In genomic region chr2:185785851-185786473, GRCh38 we compare ENCODE assay signal across 18 cellular contexts. TPM values are rescaled to one million over a fixed set of nuclear protein-coding genes. Genes with fewer than 3 reads are reported as not detected.
DNase-seq lines count a peak whose midpoint lies in the region; ATAC-seq, FAIRE-seq and TF ChIP-seq lines count a peak whose summit lies in the region.
"Had no signal": no experiment of that assay in that cellular context is flagged by ENCODE, and none has a peak within 500 bp of the region (broad histone marks: within the 10 kb centered on the region; RNA-seq: fewer than 3 reads in every experiment).

No MANE protein-coding gene starts in this region.

- RAD21 ChIA-PET in GM12878 (lab: Charles Lee; ENCODE audit: unreplicated experiment), result no interaction called here

- H3K9me3 ChIP-seq in GM12878 (replicated peaks; ENCODE audit: control insufficient read depth, insufficient read depth, low read length) (no peaks in the 10 kb centered on the region), OCI-LY7 (ENCODE audit: low read length) (no peaks in the 10 kb centered on the region)

- H3K27ac ChIP-seq in GM12878 (ENCODE audit: control insufficient read depth, insufficient read depth), result no peak overlapping the region
- H3K27ac ChIP-seq in OCI-LY7 (ENCODE audit: low read depth, low read length, poor library complexity, severe bottlenecking), result no peak overlapping the region

- H3K4me2 ChIP-seq in GM12878 (ENCODE audit: control insufficient read depth, insufficient read depth), result no peak overlapping the region
- no peak overlapping the region for H3K4me2 ChIP-seq in OCI-LY7 (ENCODE audit: low read length)

- H3K4me1 Mint-ChIP-seq in activated naive CD4-positive, alpha-beta T cell treated with anti-CD3 and anti-CD28 coated beads, Interleukin-2, amount 10 ng/mL, durations not matched to agents 7 days and 5 days, result no peaks in the 10 kb centered on the region
- H3K4me1 Mint-ChIP-seq in naive thymus-derived CD8-positive, alpha-beta T cell, result no peaks in the 10 kb centered on the region
- H3K4me1 Mint-ChIP-seq: CD4-positive, CD25-positive, alpha-beta regulatory T cell had no signal

- H3K27me3 Mint-ChIP-seq in activated naive CD4-positive, alpha-beta T cell treated with anti-CD3 and anti-CD28 coated beads, Interleukin-2, amount 10 ng/mL, durations not matched to agents 7 days and 5 days, result no peaks in the 10 kb centered on the region
- H3K27me3 Mint-ChIP-seq in naive thymus-derived CD8-positive, alpha-beta T cell, result no peaks in the 10 kb centered on the region
- H3K27me3 Mint-ChIP-seq: CD4-positive, CD25-positive, alpha-beta regulatory T cell had no signal

- no peak overlapping the region for H3K9ac ChIP-seq in GM12878 (ENCODE audit: control insufficient read depth, insufficient read depth, low read length)

- H3K4me3 ChIP-seq in GM12878 (no peak overlapping the region), OCI-LY7 (ENCODE audit: low read depth, low read length, poor library complexity, severe bottlenecking) (no peak overlapping the region)

- no peaks in the 10 kb centered on the region for H3K27me3 ChIP-seq in GM12878 (replicated peaks in 1 of 2; ENCODE audit: control insufficient read depth in 2 of 2, insufficient read depth in 2 of 2, low read length in 1 of 2)

- no peaks in the 10 kb centered on the region for H3K36me3 Mint-ChIP-seq in activated naive CD4-positive, alpha-beta T cell treated with anti-CD3 and anti-CD28 coated beads, Interleukin-2, amount 10 ng/mL, durations not matched to agents 7 days and 5 days
- peaks cover 4 to 14% (median 11%) of the 10 kb centered on the region in 3 donors for H3K36me3 Mint-ChIP-seq in naive thymus-derived CD8-positive, alpha-beta T cell

- H3K4me1 ChIP-seq in GM12878 (ENCODE audit: control insufficient read depth, insufficient read depth, low read length), result no peaks in the 10 kb centered on the region
- no peaks in the 10 kb centered on the region for H3K4me1 ChIP-seq in OCI-LY7 (ENCODE audit: insufficient read depth, low read length, poor library complexity, severe bottlenecking)

- intact Hi-C loops in GM12878 (cut with micrococcal nuclease; ENCODE audit: unreplicated experiment), result no loop called here
- intact Hi-C loops in OCI-LY7 (cut with micrococcal nuclease; ENCODE audit: unreplicated experiment), result no loop called here

- 11% methylated on average over 2 of the region's 2 CpGs for WGBS in GM12878 (ENCODE audit: insufficient coverage, insufficient replicate concordance, low lambda C conversion rate, missing lambda C conversion rate)

- H3K27ac Mint-ChIP-seq in activated naive CD4-positive, alpha-beta T cell treated with anti-CD3 and anti-CD28 coated beads, Interleukin-2, amount 10 ng/mL, durations not matched to agents 7 days and 5 days, result no peak overlapping the region
- no peak overlapping the region for H3K27ac Mint-ChIP-seq in naive thymus-derived CD8-positive, alpha-beta T cell
- H3K27ac Mint-ChIP-seq: CD4-positive, CD25-positive, alpha-beta regulatory T cell had no signal

- TF ChIP-seq CTCF in GM12878 (IDR thresholded peaks at IDR 0.05 in 2 of 3, conservative IDR thresholded peaks at IDR 0.05 in 1 of 3; ENCODE audit: control insufficient read depth in 2 of 3, extremely low read depth in 1 of 3, insufficient read depth in 1 of 3, low read depth in 3 of 3, low read length in 3 of 3) (no peak), OCI-LY7 (conservative IDR thresholded peaks at IDR 0.05; ENCODE audit: low read length) (no peak)

- H3K9me2 ChIP-seq in OCI-LY7 (ENCODE audit: insufficient read depth, low read length), result no peaks in the 10 kb centered on the region

- DNase-seq in GM12878 (ENCODE audit: low read depth, low spot score) (no peak), OCI-LY7 (ENCODE audit: low spot score) (no peak), dedifferentiated amniotic fluid mesenchymal stem cell (ENCODE audit: extremely low spot score) (no peak)
- no peak for DNase-seq in activated naive CD4-positive, alpha-beta T cell treated with anti-CD3 and anti-CD28 coated beads, Interleukin-2, amount 10 ng/mL, durations not matched to agents 7 days and 5 days
- no peak for DNase-seq in naive thymus-derived CD8-positive, alpha-beta T cell
- DNase-seq: activated CD8-positive, alpha-beta memory T cell treated with anti-CD3 and anti-CD28 coated beads, Interleukin-2, amount 50 U/mL, for 48 hours; CD4-positive, CD25-positive, alpha-beta regulatory T cell; effector CD8-positive, alpha-beta T cell; head of caudate nucleus; mammary epithelial cell; NCI-H1694; OCI-M1; stimulated activated CD4-positive, alpha-beta T cell treated with anti-CD3 and anti-CD28 coated beads, Interleukin-4, amount 100 ng/mL, for 24 hours; T1000 had no signal

- in situ Hi-C loops in GM12878 (cut with MboI), result no loop called here

- H3K9me3 Mint-ChIP-seq in activated naive CD4-positive, alpha-beta T cell treated with anti-CD3 and anti-CD28 coated beads, Interleukin-2, amount 10 ng/mL, durations not matched to agents 7 days and 5 days, result no peaks in the 10 kb centered on the region
- peaks cover 0 to 5% (median 0%) of the 10 kb centered on the region in 9 donors for H3K9me3 Mint-ChIP-seq in naive thymus-derived CD8-positive, alpha-beta T cell

- CTCF ChIA-PET in GM12878 (lab: Yijun Ruan, JAX) (interaction anchor here (0.9 kb wide), 1 partner anchor 157 kb away, joined by 4 read pairs; no protein-coding TSS in a partner anchor), OCI-LY7 (lab: Charles Lee; ENCODE audit: unreplicated experiment) (no interaction called here)
- CTCF ChIA-PET in activated naive CD4-positive, alpha-beta T cell treated with anti-CD3 and anti-CD28 coated beads, Interleukin-2, amount 10 ng/mL, durations not matched to agents 7 days and 5 days (lab: Charles Lee), result no interaction called here

- no peak for TF ChIP-seq POLR2A in GM12878 (IDR thresholded peaks at IDR 0.05; ENCODE audit: low read depth, low read length)

- SMC1A ChIA-PET in GM12878 (lab: Charles Lee; ENCODE audit: uncharacterized antibody, unreplicated experiment), result interaction anchor here (1.8 kb wide), 1 partner anchor 10 kb away, joined by 8 read pairs; no protein-coding TSS in a partner anchor

- H3K79me2 ChIP-seq in GM12878 (ENCODE audit: control insufficient read depth, insufficient read depth, low read length) (no peaks in the 10 kb centered on the region), OCI-LY7 (ENCODE audit: insufficient read depth, low read depth, low read length) (no peaks in the 10 kb centered on the region)

- POLR2A ChIA-PET in GM12878 (lab: Charles Lee) (no interaction called here), OCI-LY7 (lab: Charles Lee) (no interaction called here)
- POLR2A ChIA-PET in naive thymus-derived CD8-positive, alpha-beta T cell (lab: Charles Lee), result no interaction called here

- ATAC-seq in GM18909 (IDR thresholded peaks at IDR 0.05; ENCODE audit: poor library complexity, unreplicated experiment) (peak; percentile 83), GM21723 (IDR thresholded peaks at IDR 0.05; ENCODE audit: unreplicated experiment) (peak; percentile 88), HG03095 (IDR thresholded peaks at IDR 0.05; ENCODE audit: unreplicated experiment) (peak; percentile 89), GM12878 (peak; percentile 95)
- no peak for ATAC-seq in naive thymus-derived CD8-positive, alpha-beta T cell

- no peak overlapping the region for H3K4me3 Mint-ChIP-seq in activated naive CD4-positive, alpha-beta T cell treated with anti-CD3 and anti-CD28 coated beads, Interleukin-2, amount 10 ng/mL, durations not matched to agents 7 days and 5 days
- H3K4me3 Mint-ChIP-seq in naive thymus-derived CD8-positive, alpha-beta T cell, result no peak overlapping the region
- H3K4me3 Mint-ChIP-seq: CD4-positive, CD25-positive, alpha-beta regulatory T cell had no signal

- no peak; a peak in 1 of 4 replicates for TF ChIP-seq EP300 in GM12878 (IDR thresholded peaks at IDR 0.05; ENCODE audit: borderline replicate concordance in 1 of 2, control insufficient read depth in 1 of 2, low read depth in 2 of 2, low read length in 2 of 2)

- peak; percentile 54 for FAIRE-seq in GM12878 (lab: Jason Lieb, UNC)

- H4K20me1 ChIP-seq in GM12878 (ENCODE audit: control insufficient read depth, insufficient read depth) (no peaks in the 10 kb centered on the region), OCI-LY7 (ENCODE audit: insufficient read depth, low read length) (no peaks in the 10 kb centered on the region)

- no peak overlapping the region for H2AFZ ChIP-seq in GM12878 (ENCODE audit: control insufficient read depth, low read depth, low read length)
- H2AFZ ChIP-seq in OCI-LY7 (ENCODE audit: low read length), result no peak overlapping the region

- no peak for TF ChIP-seq RAD21 in GM12878 (IDR thresholded peaks at IDR 0.05; ENCODE audit: insufficient read depth, low read depth, low read length)

- H3K36me3 ChIP-seq in GM12878 (ENCODE audit: control insufficient read depth in 2 of 2, insufficient read depth in 2 of 2, low read length in 1 of 2) (no peaks in the 10 kb centered on the region), OCI-LY7 (ENCODE audit: insufficient read depth, low read length) (no peaks in the 10 kb centered on the region)

- no TSS peak for BruUV-seq in GM12878 (replicated peaks; lab: Mats Ljungman, UMichigan)
- BruUV-seq in OCI-LY7 (replicated peaks; lab: Mats Ljungman, UMichigan), result no TSS peak

TF ChIP-seq in GM12878, 131 proteins besides CTCF, POLR2A, EP300 and RAD21 (continues in another document):
- TF ChIP-seq MTA2 (IDR thresholded peaks at IDR 0.05; ENCODE audit: low read depth) (peak; percentile 77), NFIC (IDR thresholded peaks at IDR 0.05; ENCODE audit: low read depth, low read length) (peak; percentile 79), GABPA (IDR thresholded peaks at IDR 0.05; ENCODE audit: low read depth) (peak; percentile 12; the same call in 1 of the 2 replicates)

RNA-seq across cellular contexts. Expression of gene FSIP2, which starts 47.4 kb away (rescaled TPM):
- 1.2 and 1.3 TPM in 2 replicates for total RNA-seq in GM12878 (2013; cell fraction: nucleolus; rRNA removed)
- total RNA-seq in GM12878 (2014; rRNA removed) (0.34 and 0.38 TPM in 2 replicates), GM12878 (2014; rRNA removed; fragmentation: Illumina TruSeq; extraction: Trizol) (0.46 and 1.3 TPM in 2 replicates), GM12878 (2021) (0.36 and 0.48 TPM in 2 replicates), OCI-LY7 (2022) (0.19 TPM in 1 of 2 replicates, not detected in the other)
- polyA plus RNA-seq in GM12878 (2011; ENCODE audit: low read depth), result 0.08 TPM
- polyA plus RNA-seq in GM12878 (2011; rRNA removed) (0.01 and 0.03 TPM in 2 replicates), GM12878 (2014; fragmentation: Illumina TruSeq; extraction: Trizol) (0.19 and 0.24 TPM in 2 replicates), GM12878 (2014; fragmentation: Nextera tagmentation; extraction: Ambion mirVana) (under 1 TPM; 0.04 to 0.13 TPM), GM12878 (2014; rRNA removed) (0.10 and 0.48 TPM in 2 replicates), GM12878 (2016; fragmentation: Nextera tagmentation; extraction: Ambion mirVana) (under 1 TPM; 0.05 to 0.14 TPM)
- polyA plus RNA-seq in GM12878 (2011; cell fraction: cytosol; rRNA removed), result not detected in 2 replicates
- 0.04 TPM in 1 of 2 replicates, not detected in the other for polyA plus RNA-seq in GM12878 (2011; cell fraction: nucleus; rRNA removed)
- polyA plus RNA-seq in GM12878 (2012), result 0.18 and 0.22 TPM in 2 replicates
- 0.07 and 0.10 TPM in 2 replicates for polyA minus RNA-seq in GM12878 (2011; rRNA and poly(A)+ RNA removed)
- not detected in 2 replicates for polyA minus RNA-seq in GM12878 (2011; cell fraction: cytosol; rRNA and poly(A)+ RNA removed)
- polyA minus RNA-seq in GM12878 (2011; cell fraction: nucleus; rRNA and poly(A)+ RNA removed), result 0.38 and 0.48 TPM in 2 replicates
- 0.06 and 0.08 TPM in 2 replicates for total RNA-seq in OCI-LY7 (2014; rRNA removed; shearing (Covaris generic))
- under 1 TPM; 0.36 to 0.58 TPM for total RNA-seq in naive thymus-derived CD8-positive, alpha-beta T cell
- polyA plus RNA-seq in naive thymus-derived CD8-positive, alpha-beta T cell, result under 1 TPM in 1 of 3 donors, not detected in 2; 0.01 TPM
- total RNA-seq: HT1080 had no signal

Comparison
In these comparisons a context has a peak if more than half of its experiments do, and no peak if none do; other contexts are left out.
1. ATAC-seq: peak in GM18909 (single experiment), GM21723 (single experiment), HG03095 (single experiment) and GM12878 (single experiment); none in naive thymus-derived CD8-positive, alpha-beta T cell (0 of 2).